20 cellular contexts compared by ENCODE assay signal in the genomic region with DNA sequence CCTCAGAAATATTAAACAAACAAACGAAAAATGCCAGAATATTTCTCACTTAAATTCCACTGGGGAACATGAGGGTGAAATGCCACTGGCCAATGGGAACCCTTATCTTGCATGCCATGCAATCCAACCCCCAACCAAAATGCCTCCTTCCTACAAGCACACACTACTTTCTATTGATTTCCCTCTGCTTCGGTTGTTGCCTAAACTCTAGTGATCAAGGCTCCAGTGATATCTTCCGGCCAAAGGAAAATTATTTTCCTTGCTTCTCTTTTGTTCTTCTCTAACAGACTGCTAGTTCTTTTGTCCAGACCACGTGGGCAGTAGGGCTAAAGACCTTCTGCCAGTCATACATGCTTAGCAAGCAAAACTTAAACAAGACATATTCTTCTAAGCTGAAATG.
DNase-seq lines count a peak whose midpoint lies in the region; ATAC-seq and TF ChIP-seq lines count a peak whose summit lies in the region.
"Had no signal": no experiment of that assay in that cellular context is flagged by ENCODE, and none has a peak within 500 bp of the region (broad histone marks: within the 10 kb centered on the region; RNA-seq: fewer than 3 reads in every experiment).

No MANE protein-coding gene starts in this region.

- no peak overlapping the region for H3K27ac Mint-ChIP-seq in CD14-positive monocyte
- H3K27ac Mint-ChIP-seq: CD4-positive, alpha-beta T cell had no signal

- H3K36me3 ChIP-seq in SJSA1 (no peaks in the 10 kb centered on the region), trophoblast cell (ENCODE audit: control insufficient read depth in 1 of 2, insufficient read depth in 2 of 2, low read length in 2 of 2) (peaks cover 3% of the 10 kb centered on the region in 2 experiments)
- H3K36me3 ChIP-seq: ascending aorta, gastrocnemius medialis, right atrium auricular region had no signal

- no peaks in the 10 kb centered on the region for H3K79me2 ChIP-seq in trophoblast cell (ENCODE audit: control insufficient read depth, insufficient read depth, low read length, poor library complexity)

- H2AK5ac ChIP-seq in trophoblast cell (ENCODE audit: low read length) = no peak overlapping the region

- no peak overlapping the region for H3K23ac ChIP-seq in trophoblast cell (ENCODE audit: low read length)

- H4K8ac ChIP-seq in trophoblast cell (ENCODE audit: low read depth, low read length) = no peak overlapping the region

- peaks cover 4% of the 10 kb centered on the region for H3K4me1 Mint-ChIP-seq in CD14-positive monocyte

- H3K27ac ChIP-seq in SJSA1 (peak overlapping the region; percentile 22; the same call in 1 of the 2 replicates), trophoblast cell (ENCODE audit: low read depth, low read length) (no peak overlapping the region)
- H3K27ac ChIP-seq: ascending aorta, gastrocnemius medialis, right atrium auricular region had no signal

- H3K4ac ChIP-seq in trophoblast cell (ENCODE audit: low read depth, low read length) = peak overlapping the region; percentile 55

- H3K27me3 ChIP-seq in SJSA1 (replicated peaks) = no peaks in the 10 kb centered on the region
- H3K27me3 ChIP-seq in trophoblast cell (ENCODE audit: insufficient read depth, low read length) = no peaks in the 10 kb centered on the region
- H3K27me3 ChIP-seq: ascending aorta, gastrocnemius medialis, right atrium auricular region had no signal

- H3K9me3 ChIP-seq in SJSA1 (replicated peaks) (no peaks in the 10 kb centered on the region), trophoblast cell (ENCODE audit: insufficient read depth, low read depth, low read length) (no peaks in the 10 kb centered on the region)
- H3K9me3 ChIP-seq: ascending aorta, gastrocnemius medialis, right atrium auricular region had no signal

- peaks cover 0 to 4% (median 4%) of the 10 kb centered on the region in 7 donors for H3K9me3 Mint-ChIP-seq in CD14-positive monocyte
- H3K9me3 Mint-ChIP-seq: CD4-positive, alpha-beta T cell had no signal

- TF ChIP-seq CTCF in fibroblast of pulmonary artery (IDR thresholded peaks at IDR 0.05; ENCODE audit: low read length, missing control alignments) = no peak
- TF ChIP-seq CTCF in CD14-positive monocyte (IDR thresholded peaks at IDR 0.05) = no peak

- H3K4me2 ChIP-seq in trophoblast cell (ENCODE audit: low read length) = no peak overlapping the region

- H3K9ac ChIP-seq in trophoblast cell (ENCODE audit: low read length) = no peak overlapping the region

- no peak overlapping the region for H4K12ac ChIP-seq in trophoblast cell (ENCODE audit: low read depth, low read length)

- no peak overlapping the region for H2BK120ac ChIP-seq in trophoblast cell (ENCODE audit: insufficient read depth, low read length, poor library complexity)

- H2AFZ ChIP-seq in trophoblast cell (ENCODE audit: insufficient read depth, low read length, poor library complexity) = no peak overlapping the region

- H3K27me3 Mint-ChIP-seq in CD14-positive monocyte (ENCODE audit: low read depth in 3 of 3) = no peaks in the 10 kb centered on the region
- H3K27me3 Mint-ChIP-seq: CD4-positive, alpha-beta T cell had no signal

- H3K14ac ChIP-seq in trophoblast cell (ENCODE audit: low read length) = no peak overlapping the region

- no peak overlapping the region for H2BK12ac ChIP-seq in trophoblast cell (ENCODE audit: low read length)

- H3K4me3 ChIP-seq in SJSA1 = no peak overlapping the region
- H3K4me3 ChIP-seq in fibroblast of pulmonary artery (replicated peaks; ENCODE audit: low read depth, low read length) = no peak overlapping the region
- no peak overlapping the region for H3K4me3 ChIP-seq in trophoblast cell (ENCODE audit: low read depth, low read length)
- H3K4me3 ChIP-seq: ascending aorta, gastrocnemius medialis, right atrium auricular region had no signal

- H3K4me1 ChIP-seq in SJSA1 (replicated peaks) (peaks cover 22% of the 10 kb centered on the region), trophoblast cell (ENCODE audit: control insufficient read depth in 1 of 2, insufficient read depth in 2 of 2, low read length in 2 of 2) (no peaks in the 10 kb centered on the region)

- H3K18ac ChIP-seq in trophoblast cell (ENCODE audit: low read length) = no peak overlapping the region

- DNase-seq in AG08395 (ENCODE audit: low spot score) (peak; percentile 17), SJSA1 (ENCODE audit: low read depth in 1 of 2, low spot score in 2 of 2) (peak in 1 of 2 experiments; percentile 41), fibroblast of pulmonary artery (ENCODE audit: low read depth) (peak; percentile 6), trophoblast cell (peak in 1 of 2 donors; percentile 73), 8988T (no peak), CD14-positive monocyte (ENCODE audit: low spot score) (no peak)
- DNase-seq: activated naive CD4-positive, alpha-beta T cell treated with Interleukin-2 at 50 U/mL for 16 hours; CD4-positive, alpha-beta T cell; cortex of kidney; DMS79; gastrocnemius medialis; left cardiac atrium; NCI-H1694 treated with DMSO at 0.1 percent for 48 hours; NCI-H2227 treated with DMSO at 0.1 percent for 48 hours; SHP77; stimulated activated naive CD8-positive, alpha-beta T cell treated with anti-CD3 and anti-CD28 coated beads, Interleukin-15, Interleukin-2, amounts not matched to agents 100 U/mL and 50 U/mL, for 24 hours had no signal

- H2BK5ac ChIP-seq in trophoblast cell (ENCODE audit: low read depth, low read length, poor library complexity) = no peak overlapping the region

- ATAC-seq in GM19328 (IDR thresholded peaks at IDR 0.05; ENCODE audit: unreplicated experiment) (no peak), GM18909 (IDR thresholded peaks at IDR 0.05; ENCODE audit: poor library complexity, unreplicated experiment) (no peak)
- ATAC-seq: gastrocnemius medialis; left cardiac atrium; stimulated activated naive CD8-positive, alpha-beta T cell treated with anti-CD3 and anti-CD28 coated beads, Interleukin-15, Interleukin-2, amounts not matched to agents 100 U/mL and 50 U/mL, for 24 hours had no signal

- no peak overlapping the region for H3K4me3 Mint-ChIP-seq in CD14-positive monocyte
- H3K4me3 Mint-ChIP-seq: CD4-positive, alpha-beta T cell had no signal

- intact Hi-C loops in CD14-positive monocyte (cut with micrococcal nuclease) = no loop called here

- peaks cover 7 to 11% of the 10 kb centered on the region in 2 donors for H3K36me3 Mint-ChIP-seq in CD14-positive monocyte

- no CpG with 5 or more reads among the region's 4 CpGs for WGBS in trophoblast cell (ENCODE audit: extremely low coverage, insufficient coverage, insufficient read length)

- H4K91ac ChIP-seq in trophoblast cell (ENCODE audit: low read depth, low read length) = no peak overlapping the region

- no peaks in the 10 kb centered on the region for H3K79me1 ChIP-seq in trophoblast cell (ENCODE audit: low read length)

Comparison
In these comparisons a context has a peak if more than half of its experiments do, and no peak if none do; other contexts are left out.
1. DNase-seq: peak in AG08395 (single experiment) and fibroblast of pulmonary artery (single experiment); none in 8988T (single experiment) and CD14-positive monocyte (single experiment).